Comparison of ENCODE assay signal across 1 cellular context in genomic region chr20:57522380-57522973, GRCh38.
A peak's percentile ranks its signal among the peaks of the same experiment; 100 is the strongest.
TF ChIP-seq lines count a peak whose summit lies in the region.

No MANE protein-coding gene starts in this region.

TF ChIP-seq in K562, 482 proteins besides CTCF, POLR2A, EP300 and RAD21:
- TF ChIP-seq ZNF551 (CRISPR knock-in tag; IDR thresholded peaks at IDR 0.05) (no peak), SPI1 (IDR thresholded peaks at IDR 0.05; ENCODE audit: borderline replicate concordance, low read depth, low read length) (no peak), ZNF592 (IDR thresholded peaks at IDR 0.05) (peak; percentile 57), L3MBTL2 (IDR thresholded peaks at IDR 0.05) (0 out of 2 replicates have a peak, but pooled peaks have one; percentile 13), MNT (conservative IDR thresholded peaks at IDR 0.05) (0 out of 4 replicates have a peak, but pooled peaks of 1 of the 2 experiments have one; percentile 18)
- TF ChIP-seq, protein P1, sequence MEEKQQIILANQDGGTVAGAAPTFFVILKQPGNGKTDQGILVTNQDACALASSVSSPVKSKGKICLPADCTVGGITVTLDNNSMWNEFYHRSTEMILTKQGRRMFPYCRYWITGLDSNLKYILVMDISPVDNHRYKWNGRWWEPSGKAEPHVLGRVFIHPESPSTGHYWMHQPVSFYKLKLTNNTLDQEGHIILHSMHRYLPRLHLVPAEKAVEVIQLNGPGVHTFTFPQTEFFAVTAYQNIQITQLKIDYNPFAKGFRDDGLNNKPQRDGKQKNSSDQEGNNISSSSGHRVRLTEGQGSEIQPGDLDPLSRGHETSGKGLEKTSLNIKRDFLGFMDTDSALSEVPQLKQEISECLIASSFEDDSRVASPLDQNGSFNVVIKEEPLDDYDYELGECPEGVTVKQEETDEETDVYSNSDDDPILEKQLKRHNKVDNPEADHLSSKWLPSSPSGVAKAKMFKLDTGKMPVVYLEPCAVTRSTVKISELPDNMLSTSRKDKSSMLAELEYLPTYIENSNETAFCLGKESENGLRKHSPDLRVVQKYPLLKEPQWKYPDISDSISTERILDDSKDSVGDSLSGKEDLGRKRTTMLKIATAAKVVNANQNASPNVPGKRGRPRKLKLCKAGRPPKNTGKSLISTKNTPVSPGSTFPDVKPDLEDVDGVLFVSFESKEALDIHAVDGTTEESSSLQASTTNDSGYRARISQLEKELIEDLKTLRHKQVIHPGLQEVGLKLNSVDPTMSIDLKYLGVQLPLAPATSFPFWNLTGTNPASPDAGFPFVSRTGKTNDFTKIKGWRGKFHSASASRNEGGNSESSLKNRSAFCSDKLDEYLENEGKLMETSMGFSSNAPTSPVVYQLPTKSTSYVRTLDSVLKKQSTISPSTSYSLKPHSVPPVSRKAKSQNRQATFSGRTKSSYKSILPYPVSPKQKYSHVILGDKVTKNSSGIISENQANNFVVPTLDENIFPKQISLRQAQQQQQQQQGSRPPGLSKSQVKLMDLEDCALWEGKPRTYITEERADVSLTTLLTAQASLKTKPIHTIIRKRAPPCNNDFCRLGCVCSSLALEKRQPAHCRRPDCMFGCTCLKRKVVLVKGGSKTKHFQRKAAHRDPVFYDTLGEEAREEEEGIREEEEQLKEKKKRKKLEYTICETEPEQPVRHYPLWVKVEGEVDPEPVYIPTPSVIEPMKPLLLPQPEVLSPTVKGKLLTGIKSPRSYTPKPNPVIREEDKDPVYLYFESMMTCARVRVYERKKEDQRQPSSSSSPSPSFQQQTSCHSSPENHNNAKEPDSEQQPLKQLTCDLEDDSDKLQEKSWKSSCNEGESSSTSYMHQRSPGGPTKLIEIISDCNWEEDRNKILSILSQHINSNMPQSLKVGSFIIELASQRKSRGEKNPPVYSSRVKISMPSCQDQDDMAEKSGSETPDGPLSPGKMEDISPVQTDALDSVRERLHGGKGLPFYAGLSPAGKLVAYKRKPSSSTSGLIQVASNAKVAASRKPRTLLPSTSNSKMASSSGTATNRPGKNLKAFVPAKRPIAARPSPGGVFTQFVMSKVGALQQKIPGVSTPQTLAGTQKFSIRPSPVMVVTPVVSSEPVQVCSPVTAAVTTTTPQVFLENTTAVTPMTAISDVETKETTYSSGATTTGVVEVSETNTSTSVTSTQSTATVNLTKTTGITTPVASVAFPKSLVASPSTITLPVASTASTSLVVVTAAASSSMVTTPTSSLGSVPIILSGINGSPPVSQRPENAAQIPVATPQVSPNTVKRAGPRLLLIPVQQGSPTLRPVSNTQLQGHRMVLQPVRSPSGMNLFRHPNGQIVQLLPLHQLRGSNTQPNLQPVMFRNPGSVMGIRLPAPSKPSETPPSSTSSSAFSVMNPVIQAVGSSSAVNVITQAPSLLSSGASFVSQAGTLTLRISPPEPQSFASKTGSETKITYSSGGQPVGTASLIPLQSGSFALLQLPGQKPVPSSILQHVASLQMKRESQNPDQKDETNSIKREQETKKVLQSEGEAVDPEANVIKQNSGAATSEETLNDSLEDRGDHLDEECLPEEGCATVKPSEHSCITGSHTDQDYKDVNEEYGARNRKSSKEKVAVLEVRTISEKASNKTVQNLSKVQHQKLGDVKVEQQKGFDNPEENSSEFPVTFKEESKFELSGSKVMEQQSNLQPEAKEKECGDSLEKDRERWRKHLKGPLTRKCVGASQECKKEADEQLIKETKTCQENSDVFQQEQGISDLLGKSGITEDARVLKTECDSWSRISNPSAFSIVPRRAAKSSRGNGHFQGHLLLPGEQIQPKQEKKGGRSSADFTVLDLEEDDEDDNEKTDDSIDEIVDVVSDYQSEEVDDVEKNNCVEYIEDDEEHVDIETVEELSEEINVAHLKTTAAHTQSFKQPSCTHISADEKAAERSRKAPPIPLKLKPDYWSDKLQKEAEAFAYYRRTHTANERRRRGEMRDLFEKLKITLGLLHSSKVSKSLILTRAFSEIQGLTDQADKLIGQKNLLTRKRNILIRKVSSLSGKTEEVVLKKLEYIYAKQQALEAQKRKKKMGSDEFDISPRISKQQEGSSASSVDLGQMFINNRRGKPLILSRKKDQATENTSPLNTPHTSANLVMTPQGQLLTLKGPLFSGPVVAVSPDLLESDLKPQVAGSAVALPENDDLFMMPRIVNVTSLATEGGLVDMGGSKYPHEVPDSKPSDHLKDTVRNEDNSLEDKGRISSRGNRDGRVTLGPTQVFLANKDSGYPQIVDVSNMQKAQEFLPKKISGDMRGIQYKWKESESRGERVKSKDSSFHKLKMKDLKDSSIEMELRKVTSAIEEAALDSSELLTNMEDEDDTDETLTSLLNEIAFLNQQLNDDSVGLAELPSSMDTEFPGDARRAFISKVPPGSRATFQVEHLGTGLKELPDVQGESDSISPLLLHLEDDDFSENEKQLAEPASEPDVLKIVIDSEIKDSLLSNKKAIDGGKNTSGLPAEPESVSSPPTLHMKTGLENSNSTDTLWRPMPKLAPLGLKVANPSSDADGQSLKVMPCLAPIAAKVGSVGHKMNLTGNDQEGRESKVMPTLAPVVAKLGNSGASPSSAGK (IDR thresholded peaks at IDR 0.05): peak; percentile 24; the same call in 1 of the 2 replicates
